15 cellular contexts compared by ENCODE assay signal in genomic region chr12:26162905-26163304, GRCh38. TPM values are rescaled to one million over a fixed set of nuclear protein-coding genes. Genes with fewer than 3 reads are reported as not detected.
DNase-seq lines count a peak whose midpoint lies in the region; ATAC-seq and TF ChIP-seq lines count a peak whose summit lies in the region.
"Had no signal": no experiment of that assay in that cellular context is flagged by ENCODE, and none has a peak within 500 bp of the region (broad histone marks: within the 10 kb centered on the region; RNA-seq: fewer than 3 reads in every experiment).

No MANE protein-coding gene starts in this region.

- no peaks in the 10 kb centered on the region for H3K79me1 ChIP-seq in H9 (ENCODE audit: insufficient read depth, low read depth, low read length, poor library complexity, severe bottlenecking)

- TF ChIP-seq POLR2A in heart left ventricle (IDR thresholded peaks at IDR 0.05), result no peak

- no peak overlapping the region for H3K4me2 ChIP-seq in H9 (ENCODE audit: insufficient read depth, insufficient read length, low read length)
- H3K4me2 ChIP-seq: hepatocyte had no signal

- no peak overlapping the region for H3K9ac ChIP-seq in H9 (ENCODE audit: extremely low read depth, insufficient read length, low read length)

- H3K14ac ChIP-seq in H9 (ENCODE audit: insufficient read depth, low read length), result no peak overlapping the region

- H3K27ac ChIP-seq in heart left ventricle (no peak overlapping the region), H9 (ENCODE audit: insufficient read length, low read depth, low read length) (no peak overlapping the region)
- H3K27ac ChIP-seq: hepatocyte, WERI-Rb-1 had no signal

- no peaks in the 10 kb centered on the region for H3K36me3 ChIP-seq in GM06990 (ENCODE audit: control insufficient read depth, insufficient read depth, low read length)
- H3K36me3 ChIP-seq in heart left ventricle, result no peaks in the 10 kb centered on the region
- H3K36me3 ChIP-seq: WERI-Rb-1 had no signal

- no peak overlapping the region for H3K23ac ChIP-seq in H9 (ENCODE audit: insufficient read length, low read depth, low read length)

- no peaks in the 10 kb centered on the region for H4K20me1 ChIP-seq in H9 (ENCODE audit: control insufficient read depth, insufficient read depth, insufficient read length)

- no peaks in the 10 kb centered on the region for H3K9me3 Mint-ChIP-seq in activated CD4-positive, alpha-beta T cell treated with anti-CD3 and anti-CD28 coated beads, Interleukin-2, amount 10 ng/mL, durations not matched to agents 24 days and 14 days
- H3K9me3 Mint-ChIP-seq in H9, result no peaks in the 10 kb centered on the region
- H3K9me3 Mint-ChIP-seq: stimulated activated naive CD8-positive, alpha-beta T cell treated with anti-CD3 and anti-CD28 coated beads, Interleukin-15, amount 100 ng/mL, for 72 hours had no signal

- no peak overlapping the region for H2BK120ac ChIP-seq in H9 (ENCODE audit: low read depth, low read length, poor library complexity, severe bottlenecking)

- WGBS in heart left ventricle, 4 donors, result 74 to 83% (median 80%) methylated on average over 4 of the region's 4 CpGs
- WGBS in H9 (ENCODE audit: extremely low coverage, insufficient read length, low lambda C conversion rate), result no CpG with 5 or more reads among the region's 4 CpGs

- H2BK12ac ChIP-seq in H9 (ENCODE audit: insufficient read length, low read depth, low read length), result no peak overlapping the region

- no peak overlapping the region for H3K4me3 Mint-ChIP-seq in activated CD4-positive, alpha-beta T cell treated with anti-CD3 and anti-CD28 coated beads, Interleukin-2, amount 10 ng/mL, durations not matched to agents 24 days and 14 days
- no peak overlapping the region for H3K4me3 Mint-ChIP-seq in H9
- H3K4me3 Mint-ChIP-seq: stimulated activated naive CD8-positive, alpha-beta T cell treated with anti-CD3 and anti-CD28 coated beads, Interleukin-15, amount 100 ng/mL, for 72 hours had no signal

- H3K79me2 ChIP-seq in H9 (ENCODE audit: insufficient read depth, low read length), result no peaks in the 10 kb centered on the region
- H3K79me2 ChIP-seq: hepatocyte had no signal

- H3K4me3 ChIP-seq in GM06990 (replicated peaks; ENCODE audit: low read depth, low read length) (no peak overlapping the region), heart left ventricle (no peak overlapping the region)
- H3K4me3 ChIP-seq: hepatocyte, lung had no signal

- peak; percentile 66 for DNase-seq in GM06990 (ENCODE audit: extremely low read depth, insufficient read length)
- no peak for DNase-seq in DMS79 (lab: John Stamatoyannopoulos, UW)
- DNase-seq in heart left ventricle, result no peak
- no peak for DNase-seq in activated CD4-positive, alpha-beta T cell treated with anti-CD3 and anti-CD28 coated beads, Interleukin-2, amount 10 ng/mL, durations not matched to agents 24 days and 14 days
- DNase-seq in H9, result no peak
- DNase-seq: 8988T; activated T-cell treated with anti-CD3 and anti-CD28 coated beads, Interleukin-2, amount 50 U/mL, for 48 hours; NCI-H526; stimulated activated naive CD8-positive, alpha-beta T cell treated with anti-CD3 and anti-CD28 coated beads, Interleukin-15, amount 100 ng/mL, for 72 hours; WERI-Rb-1 had no signal

- ATAC-seq in GM19328 (IDR thresholded peaks at IDR 0.05; ENCODE audit: unreplicated experiment) (peak; percentile 84), HG02610 (IDR thresholded peaks at IDR 0.05; ENCODE audit: unreplicated experiment) (peak; percentile 79), HG03342 (IDR thresholded peaks at IDR 0.05; ENCODE audit: unreplicated experiment) (peak; percentile 87), heart left ventricle (no peak)
- ATAC-seq: stimulated activated naive CD8-positive, alpha-beta T cell treated with anti-CD3 and anti-CD28 coated beads, Interleukin-15, amount 100 ng/mL, for 72 hours had no signal

- no peak overlapping the region for H3K27ac Mint-ChIP-seq in activated CD4-positive, alpha-beta T cell treated with anti-CD3 and anti-CD28 coated beads, Interleukin-2, amount 10 ng/mL, durations not matched to agents 24 days and 14 days
- H3K27ac Mint-ChIP-seq in H9, result no peak overlapping the region
- H3K27ac Mint-ChIP-seq: stimulated activated naive CD8-positive, alpha-beta T cell treated with anti-CD3 and anti-CD28 coated beads, Interleukin-15, amount 100 ng/mL, for 72 hours had no signal

- no peak overlapping the region for H2AFZ ChIP-seq in H9 (ENCODE audit: low read length)
- H2AFZ ChIP-seq: hepatocyte had no signal

- H3K18ac ChIP-seq in H9 (ENCODE audit: insufficient read length, low read depth, low read length), result no peak overlapping the region

- no peaks in the 10 kb centered on the region for H3K27me3 ChIP-seq in GM06990 (replicated peaks; ENCODE audit: control insufficient read depth, insufficient read depth, low read length)
- H3K27me3 ChIP-seq in heart left ventricle, result no peaks in the 10 kb centered on the region
- no peaks in the 10 kb centered on the region for H3K27me3 ChIP-seq in H9 (ENCODE audit: insufficient read depth, low read length)
- H3K27me3 ChIP-seq: hepatocyte had no signal

- H3K56ac ChIP-seq in H9 (ENCODE audit: insufficient read length, low read depth, low read length), result no peak overlapping the region

- no peak overlapping the region for H3T11ph ChIP-seq in H9 (ENCODE audit: low read length)

- peaks cover 25% of the 10 kb centered on the region for H3K27me3 Mint-ChIP-seq in activated CD4-positive, alpha-beta T cell treated with anti-CD3 and anti-CD28 coated beads, Interleukin-2, amount 10 ng/mL, durations not matched to agents 24 days and 14 days
- H3K27me3 Mint-ChIP-seq in H9 (ENCODE audit: low read depth), result peaks cover 5% of the 10 kb centered on the region; the same call in 1 of the 2 replicates

- no peaks in the 10 kb centered on the region for H3K9me3 ChIP-seq in heart left ventricle
- no peaks in the 10 kb centered on the region for H3K9me3 ChIP-seq in H9 (ENCODE audit: control insufficient read depth, low read depth, low read length)

- H3K36me3 Mint-ChIP-seq in activated CD4-positive, alpha-beta T cell treated with anti-CD3 and anti-CD28 coated beads, Interleukin-2, amount 10 ng/mL, durations not matched to agents 24 days and 14 days (ENCODE audit: low read depth), result no peaks in the 10 kb centered on the region
- no peaks in the 10 kb centered on the region for H3K36me3 Mint-ChIP-seq in H9 (ENCODE audit: insufficient read depth in 1 of 3, low read depth in 3 of 3)

- no peak for TF ChIP-seq CTCF in GM06990 (IDR thresholded peaks at IDR 0.05; ENCODE audit: insufficient read depth, low read length, poor library complexity, severe bottlenecking)
- TF ChIP-seq CTCF in heart left ventricle (IDR thresholded peaks at IDR 0.05), result no peak
- TF ChIP-seq CTCF in H9 (conservative IDR thresholded peaks at IDR 0.05), result no peak

- H2AK5ac ChIP-seq in H9 (ENCODE audit: insufficient read length, low read length), result no peak overlapping the region

- H4K91ac ChIP-seq in H9 (ENCODE audit: insufficient read length, low read depth, low read length), result no peak overlapping the region

- H4K5ac ChIP-seq in H9 (ENCODE audit: insufficient read length, low read depth, low read length), result no peak overlapping the region

- H2BK20ac ChIP-seq in H9 (ENCODE audit: low read depth, low read length, poor library complexity, severe bottlenecking), result no peak overlapping the region

- no peaks in the 10 kb centered on the region for H3K23me2 ChIP-seq in H9 (ENCODE audit: insufficient read length, low read depth, low read length, poor library complexity, severe bottlenecking)

- no peak overlapping the region for H2BK15ac ChIP-seq in H9 (ENCODE audit: low read depth, low read length)

- no peak overlapping the region for H2BK5ac ChIP-seq in H9 (ENCODE audit: insufficient read length, low read length)

- no peaks in the 10 kb centered on the region for H3K4me1 ChIP-seq in heart left ventricle
- no peaks in the 10 kb centered on the region for H3K4me1 ChIP-seq in H9 (ENCODE audit: insufficient read depth, low read length)

- intact Hi-C loops in heart left ventricle (cut with DNase I), result no loop called here
- intact Hi-C loops in activated CD4-positive, alpha-beta T cell treated with anti-CD3 and anti-CD28 coated beads, Interleukin-2, amount 10 ng/mL, durations not matched to agents 24 days and 14 days (cut with micrococcal nuclease), result no loop called here

- no peaks in the 10 kb centered on the region for H3K4me1 Mint-ChIP-seq in activated CD4-positive, alpha-beta T cell treated with anti-CD3 and anti-CD28 coated beads, Interleukin-2, amount 10 ng/mL, durations not matched to agents 24 days and 14 days
- H3K4me1 Mint-ChIP-seq in H9, result peaks cover 4 to 10% of the 10 kb centered on the region in 2 experiments
- H3K4me1 Mint-ChIP-seq: stimulated activated naive CD8-positive, alpha-beta T cell treated with anti-CD3 and anti-CD28 coated beads, Interleukin-15, amount 100 ng/mL, for 72 hours had no signal

- no peak overlapping the region for H3K4ac ChIP-seq in H9 (ENCODE audit: low read depth, low read length)

- H4K8ac ChIP-seq in H9 (replicated peaks; ENCODE audit: insufficient read length, low read depth, low read length), result no peak overlapping the region

RNA-seq across cellular contexts. Expression of gene SSPN, which starts 32.5 kb away (rescaled TPM):
- 100 to 1,000 TPM in 1 of 9 donors, 10 to 100 TPM in 8; 19.9 to 109 (median 75.9) TPM for total RNA-seq in heart left ventricle
- 10 to 100 TPM in 1 of 2 donors, 1 to 10 TPM in 1; 7.5 to 18.2 TPM for polyA plus RNA-seq in heart left ventricle
- total RNA-seq in activated CD4-positive, alpha-beta T cell treated with anti-CD3 and anti-CD28 coated beads, Interleukin-2, amount 10 ng/mL, durations not matched to agents 24 days and 14 days, result not detected in 2 replicates
- 0.72 and 0.81 TPM in 2 replicates for total RNA-seq in H9 (2021)

RNA-seq across cellular contexts. Expression of gene BHLHE41, which starts 38.1 kb away (rescaled TPM):
- total RNA-seq in heart left ventricle (10 to 100 TPM in 7 of 9 donors, 1 to 10 TPM in 2; 8.3 to 66.0 (median 32.2) TPM), H9 (2021) (0.33 and 0.90 TPM in 2 replicates)
- polyA plus RNA-seq in heart left ventricle, result 1 to 10 TPM; 6.8 to 8.8 TPM
- total RNA-seq in activated CD4-positive, alpha-beta T cell treated with anti-CD3 and anti-CD28 coated beads, Interleukin-2, amount 10 ng/mL, durations not matched to agents 24 days and 14 days, result not detected in 2 replicates

Comparison
In these comparisons a context has a peak if more than half of its experiments do, and no peak if none do; other contexts are left out.
1. ATAC-seq: peak in GM19328 (single experiment), HG02610 (single experiment) and HG03342 (single experiment); none in heart left ventricle (0 of 4).
2. RNA of gene SSPN, which starts 32.5 kb away (total RNA-seq): 19.9 to 109 TPM in heart left ventricle; 0.72 to 0.81 TPM in H9 and not detected in activated CD4-positive, alpha-beta T cell treated with anti-CD3 and anti-CD28 coated beads, Interleukin-2, amount 10 ng/mL, durations not matched to agents 24 days and 14 days; every median in the first group is over 10 times any median in the second.